In genomic region chr12:107514887-107515445, GRCh38 we compare ENCODE assay signal across 1 cellular context.
TF ChIP-seq lines count a peak whose summit lies in the region.

No MANE protein-coding gene starts in this region.

TF ChIP-seq in A549, 52 proteins besides CTCF, POLR2A, EP300 and RAD21 (continued from another document):
- TF ChIP-seq CHD4 (IDR thresholded peaks at IDR 0.05; ENCODE audit: borderline replicate concordance) (0 out of 2 replicates have a peak, but pooled peaks have one; percentile 43), SMC3 (IDR thresholded peaks at IDR 0.05) (peak; percentile 22; the same call in 1 of the 3 replicates), E2F6 (IDR thresholded peaks at IDR 0.05; ENCODE audit: borderline replicate concordance, low read depth) (no peak), JUNB (IDR thresholded peaks at IDR 0.05) (peak; percentile 79; the same call in 1 of the 2 replicates), ZFP36 (IDR thresholded peaks at IDR 0.05; ENCODE audit: borderline replicate concordance, partially characterized antibody) (no peak), HES2 (IDR thresholded peaks at IDR 0.05) (peak; percentile 77; the same call in 1 of the 2 replicates), FOSL2 (IDR thresholded peaks at IDR 0.05) (peak; percentile 71), FOSL2 (CRISPR knock-in tag; IDR thresholded peaks at IDR 0.05) (peak; percentile 76)
